Comparison of ENCODE assay signal across 1 cellular context in genomic region chr5:143245929-143246561, GRCh38.
TF ChIP-seq lines count a peak whose summit lies in the region.

No MANE protein-coding gene starts in this region.

TF ChIP-seq in K562, 482 proteins besides CTCF, POLR2A, EP300 and RAD21 (continued from another document and continues in another):
- TF ChIP-seq ZNF518B (CRISPR knock-in tag; IDR thresholded peaks at IDR 0.05) (no peak), ERF (CRISPR knock-in tag; IDR thresholded peaks at IDR 0.05) (peak; percentile 63; the same call in 1 of the 2 replicates), VEZF1 (CRISPR knock-in tag; IDR thresholded peaks at IDR 0.05) (peak; percentile 14; the same call in 1 of the 2 replicates), HDAC8 (tag; IDR thresholded peaks at IDR 0.05) (peak; percentile 30; the same call in 1 of the 2 replicates), KAT8 (IDR thresholded peaks at IDR 0.05; ENCODE audit: low read depth) (no peak), POLR2AphosphoS5 (IDR thresholded peaks at IDR 0.05; ENCODE audit: control insufficient read depth, insufficient read depth, low read depth, low read length) (peak; percentile 81; the same call in 1 of the 2 replicates), MGA (IDR thresholded peaks at IDR 0.05) (peak; percentile 71), JUNB (CRISPR knock-in tag; conservative IDR thresholded peaks at IDR 0.05) (peak; percentile 91), ZFX (CRISPR knock-in tag; IDR thresholded peaks at IDR 0.05) (peak; percentile 42), HMGN3 (IDR thresholded peaks at IDR 0.05; ENCODE audit: borderline replicate concordance, extremely low read depth, insufficient read length, low read depth, low read length) (no peak), NR4A1 (CRISPR knock-in tag; IDR thresholded peaks at IDR 0.05) (0 out of 2 replicates have a peak, but pooled peaks have one; percentile 30), NR4A1 (tag; IDR thresholded peaks at IDR 0.05) (peak; percentile 55; the same call in 1 of the 2 replicates), MBD2 (IDR thresholded peaks at IDR 0.05; ENCODE audit: borderline replicate concordance, low read depth) (0 out of 2 replicates have a peak, but pooled peaks have one; percentile 41), SIRT6 (IDR thresholded peaks at IDR 0.05; ENCODE audit: low read depth, low read length) (no peak), ZNF274 (IDR thresholded peaks at IDR 0.05; ENCODE audit: borderline replicate concordance, low read depth, low read length) (no peak), SMAD2 (IDR thresholded peaks at IDR 0.05; ENCODE audit: low read depth, low read length) (no peak), ARHGAP35 (IDR thresholded peaks at IDR 0.05; ENCODE audit: partially characterized antibody) (no peak), MBD1 (CRISPR knock-in tag; IDR thresholded peaks at IDR 0.05) (no peak), NKRF (IDR thresholded peaks at IDR 0.05; ENCODE audit: borderline replicate concordance) (no peak), MED1 (CRISPR knock-in tag; IDR thresholded peaks at IDR 0.05; ENCODE audit: borderline replicate concordance) (no peak), ATF3 (IDR thresholded peaks at IDR 0.05) (peak; percentile 98), ATF3 (CRISPR knock-in tag; conservative IDR thresholded peaks at IDR 0.05) (peak; percentile 94), CLOCK (CRISPR knock-in tag; IDR thresholded peaks at IDR 0.05; ENCODE audit: borderline replicate concordance) (0 out of 2 replicates have a peak, but pooled peaks have one; percentile 9), RNF2 (IDR thresholded peaks at IDR 0.05) (0 out of 2 replicates have a peak, but pooled peaks have one; percentile 32), CBFA2T3 (IDR thresholded peaks at IDR 0.05) (peak; percentile 95), DPF2 (IDR thresholded peaks at IDR 0.05) (peak; percentile 97), SMAD1 (IDR thresholded peaks at IDR 0.05; ENCODE audit: low read depth, low read length, partially characterized antibody) (no peak), ZNF583 (CRISPR knock-in tag; IDR thresholded peaks at IDR 0.05) (peak; percentile 34; the same call in 1 of the 2 replicates), MTA2 (IDR thresholded peaks at IDR 0.05; ENCODE audit: low read depth) (peak; percentile 46), SMARCC2 (IDR thresholded peaks at IDR 0.05; ENCODE audit: low read depth) (peak; percentile 91), TAL1 (IDR thresholded peaks at IDR 0.05) (peak; percentile 65; the same call in 1 of the 2 replicates), SUPT5H (IDR thresholded peaks at IDR 0.05) (no peak), CC2D1A (IDR thresholded peaks at IDR 0.05) (peak; percentile 40; the same call in 1 of the 2 replicates)
